ENCODE assay signal across 1 cellular context in genomic region chr19:17794731-17795494, GRCh38.
TF ChIP-seq lines count a peak whose summit lies in the region.

Gene B3GNT3, plus strand, starts transcription at chr19:17795138. Its CDS starts 12,670 bp downstream, at chr19:17807808.

TF ChIP-seq in IMR-90, 13 proteins besides CTCF, POLR2A, EP300 and RAD21 (continued from another document):
- TF ChIP-seq CHD1 (IDR thresholded peaks at IDR 0.05; ENCODE audit: low read depth, low read length) (no peak), RCOR1 (IDR thresholded peaks at IDR 0.05; ENCODE audit: insufficient replicate concordance, low read length) (no peak), MAZ (IDR thresholded peaks at IDR 0.05; ENCODE audit: borderline replicate concordance, low read depth, low read length) (no peak), BHLHE40 (IDR thresholded peaks at IDR 0.05; ENCODE audit: low read depth, low read length) (no peak), MXI1 (IDR thresholded peaks at IDR 0.05; ENCODE audit: borderline replicate concordance, low read depth, low read length) (no peak), USF2 (IDR thresholded peaks at IDR 0.05; ENCODE audit: low read depth, low read length) (no peak), FOS (IDR thresholded peaks at IDR 0.05; ENCODE audit: low read depth, low read length) (no peak)
